16 cellular contexts compared by ENCODE assay signal in genomic region chr11:36361472-36361871, GRCh38.
DNase-seq lines count a peak whose midpoint lies in the region; ATAC-seq lines count a peak whose summit lies in the region.
"Had no signal": no experiment of that assay in that cellular context is flagged by ENCODE, and none has a peak within 500 bp of the region (broad histone marks: within the 10 kb centered on the region; RNA-seq: fewer than 3 reads in every experiment).

No MANE protein-coding gene starts in this region.

- peak overlapping the region; percentile 79 for H3K4me2 ChIP-seq in BLaER1

- peaks cover 79% of the 10 kb centered on the region for H3K4me1 Mint-ChIP-seq in central memory CD8-positive, alpha-beta T cell
- H3K4me1 Mint-ChIP-seq in naive thymus-derived CD8-positive, alpha-beta T cell = peaks cover 3 to 70% (median 9%) of the 10 kb centered on the region in 4 donors
- H3K4me1 Mint-ChIP-seq in activated naive CD4-positive, alpha-beta T cell treated with anti-CD3 and anti-CD28 coated beads, Interleukin-2, amount 10 ng/mL, durations not matched to agents 7 days and 5 days = peaks cover 37% of the 10 kb centered on the region

- H3K36me3 ChIP-seq in BLaER1 (no peaks in the 10 kb centered on the region), HUES48 (ENCODE audit: control insufficient read depth, insufficient read depth, low read length) (no peaks in the 10 kb centered on the region)
- H3K36me3 ChIP-seq: adrenal gland, esophagus muscularis mucosa had no signal

- H3K27ac Mint-ChIP-seq in central memory CD8-positive, alpha-beta T cell (ENCODE audit: low read depth) = peak overlapping the region; percentile 81
- H3K27ac Mint-ChIP-seq in naive thymus-derived CD8-positive, alpha-beta T cell = peak overlapping the region in 1 of 10 donors; percentile 52
- H3K27ac Mint-ChIP-seq in activated naive CD4-positive, alpha-beta T cell treated with anti-CD3 and anti-CD28 coated beads, Interleukin-2, amount 10 ng/mL, durations not matched to agents 7 days and 5 days = no peak overlapping the region

- H3K27me3 ChIP-seq in BLaER1 = no peaks in the 10 kb centered on the region
- peaks cover 17% of the 10 kb centered on the region for H3K27me3 ChIP-seq in HUES48 (ENCODE audit: control insufficient read depth, insufficient read depth, low read length)

- POLR2A ChIA-PET in naive thymus-derived CD8-positive, alpha-beta T cell (lab: Charles Lee) = no interaction called here

- DNase-seq in central memory CD8-positive, alpha-beta T cell (ENCODE audit: low spot score in 2 of 2) = no peak
- no peak for DNase-seq in naive thymus-derived CD8-positive, alpha-beta T cell
- DNase-seq in stimulated activated CD4-positive, alpha-beta T cell treated with anti-CD3 and anti-CD28 coated beads, Interleukin-1b, Interleukin-23, amount 100 ng/mL, for 48 hours = no peak
- DNase-seq in activated naive CD4-positive, alpha-beta T cell treated with anti-CD3 and anti-CD28 coated beads, Interleukin-2, amount 10 ng/mL, durations not matched to agents 7 days and 5 days = no peak
- no peak for DNase-seq in DMS79 treated with DMSO at 0.1 percent for 48 hours (lab: John Stamatoyannopoulos, UW)
- DNase-seq: activated CD4-positive, alpha-beta T cell treated with anti-CD3 and anti-CD28 coated beads for 48 hours; DMS153; left ventricle myocardium superior; NCI-H2107 had no signal

- H3K4me3 Mint-ChIP-seq in central memory CD8-positive, alpha-beta T cell = peak overlapping the region; percentile 72
- H3K4me3 Mint-ChIP-seq in naive thymus-derived CD8-positive, alpha-beta T cell = peak overlapping the region in 6 of 10 donors; percentile 6 to 58 (median 36)
- no peak overlapping the region for H3K4me3 Mint-ChIP-seq in activated naive CD4-positive, alpha-beta T cell treated with anti-CD3 and anti-CD28 coated beads, Interleukin-2, amount 10 ng/mL, durations not matched to agents 7 days and 5 days

- no peaks in the 10 kb centered on the region for H3K27me3 Mint-ChIP-seq in central memory CD8-positive, alpha-beta T cell
- H3K27me3 Mint-ChIP-seq in naive thymus-derived CD8-positive, alpha-beta T cell = peaks cover 10 to 91% (median 28%) of the 10 kb centered on the region in 5 donors
- peaks cover 23% of the 10 kb centered on the region for H3K27me3 Mint-ChIP-seq in activated naive CD4-positive, alpha-beta T cell treated with anti-CD3 and anti-CD28 coated beads, Interleukin-2, amount 10 ng/mL, durations not matched to agents 7 days and 5 days

- H3K36me3 Mint-ChIP-seq in central memory CD8-positive, alpha-beta T cell (ENCODE audit: insufficient read depth) = no peaks in the 10 kb centered on the region
- H3K36me3 Mint-ChIP-seq in naive thymus-derived CD8-positive, alpha-beta T cell = peaks cover 0 to 3% (median 0%) of the 10 kb centered on the region in 3 donors
- no peaks in the 10 kb centered on the region for H3K36me3 Mint-ChIP-seq in activated naive CD4-positive, alpha-beta T cell treated with anti-CD3 and anti-CD28 coated beads, Interleukin-2, amount 10 ng/mL, durations not matched to agents 7 days and 5 days

- H3K9ac ChIP-seq in BLaER1 (peak overlapping the region; percentile 8; the same call in 1 of the 2 replicates), HUES48 (ENCODE audit: low read depth, low read length) (peak overlapping the region; percentile 13; the same call in 1 of the 2 replicates)

- no peaks in the 10 kb centered on the region for H3K9me3 ChIP-seq in BLaER1
- no peaks in the 10 kb centered on the region for H3K9me3 ChIP-seq in HUES48 (ENCODE audit: control insufficient read depth, insufficient read depth, low read length)
- H3K9me3 ChIP-seq: adrenal gland, esophagus muscularis mucosa had no signal

- H3K27ac ChIP-seq in BLaER1 (no peak overlapping the region), HUES48 (ENCODE audit: low read depth, low read length) (peak overlapping the region; percentile 90)
- H3K27ac ChIP-seq: adrenal gland, esophagus muscularis mucosa had no signal

- H4K20me1 ChIP-seq in BLaER1 = no peaks in the 10 kb centered on the region

- H3K9me3 Mint-ChIP-seq in central memory CD8-positive, alpha-beta T cell = no peaks in the 10 kb centered on the region
- H3K9me3 Mint-ChIP-seq in naive thymus-derived CD8-positive, alpha-beta T cell = no peaks in the 10 kb centered on the region
- H3K9me3 Mint-ChIP-seq in activated naive CD4-positive, alpha-beta T cell treated with anti-CD3 and anti-CD28 coated beads, Interleukin-2, amount 10 ng/mL, durations not matched to agents 7 days and 5 days = no peaks in the 10 kb centered on the region

- CTCF ChIA-PET in activated naive CD4-positive, alpha-beta T cell treated with anti-CD3 and anti-CD28 coated beads, Interleukin-2, amount 10 ng/mL, durations not matched to agents 7 days and 5 days (lab: Charles Lee) = interaction anchor here (1.0 to 1.9 kb wide), 3 partner anchors 8 to 118 kb away, joined by 3 to 6 read pairs (median 3); no protein-coding TSS in a partner anchor

- ATAC-seq in central memory CD8-positive, alpha-beta T cell (replicated peaks; ENCODE audit: extremely low read depth, poor library complexity, severe bottlenecking) = no peak
- no peak for ATAC-seq in naive thymus-derived CD8-positive, alpha-beta T cell
- ATAC-seq in HG02798 (IDR thresholded peaks at IDR 0.05; ENCODE audit: poor library complexity, unreplicated experiment) = no peak
- ATAC-seq: K562, Panc1 had no signal

- peaks cover 96% of the 10 kb centered on the region for H3K4me1 ChIP-seq in BLaER1
- H3K4me1 ChIP-seq in HUES48 (ENCODE audit: control insufficient read depth, insufficient read depth, low read length) = peaks cover 27% of the 10 kb centered on the region

- peak overlapping the region; percentile 22; the same call in 1 of the 2 replicates for H3K4me3 ChIP-seq in BLaER1
- H3K4me3 ChIP-seq in HUES48 (ENCODE audit: low read depth, low read length) = peak overlapping the region; percentile 41
- H3K4me3 ChIP-seq: adrenal gland, K562 had no signal
